12 cellular contexts compared by ENCODE assay signal in genomic region chr18:35467624-35468016, GRCh38.
A peak's percentile ranks its signal among the peaks of the same experiment; 100 is the strongest.
DNase-seq lines count a peak whose midpoint lies in the region; ATAC-seq and TF ChIP-seq lines count a peak whose summit lies in the region.
"Had no signal": no experiment of that assay in that cellular context is flagged by ENCODE, and none has a peak within 500 bp of the region (broad histone marks: within the 10 kb centered on the region; RNA-seq: fewer than 3 reads in every experiment).

No MANE protein-coding gene starts in this region.

- H3K4me3 Mint-ChIP-seq in activated T-cell treated with anti-CD3 and anti-CD28 coated beads, Interleukin-2, amount 50 U/mL, for 24 hours = no peak overlapping the region
- H3K4me3 Mint-ChIP-seq in stimulated activated effector memory CD8-positive, alpha-beta T cell treated with anti-CD3 and anti-CD28 coated beads, Interleukin-12 subunit alpha, Interleukin-12 subunit beta, amount 100 ng/mL, for 72 hours = no peak overlapping the region
- H3K4me3 Mint-ChIP-seq: activated CD4-positive, alpha-beta T cell treated with anti-CD3 and anti-CD28 coated beads, Interleukin-2, amount 10 ng/mL, durations not matched to agents 7 days and 5 days; HFFc6 had no signal

- no peaks in the 10 kb centered on the region for H3K27me3 Mint-ChIP-seq in activated T-cell treated with anti-CD3 and anti-CD28 coated beads, Interleukin-2, amount 50 U/mL, for 24 hours
- H3K27me3 Mint-ChIP-seq: activated CD4-positive, alpha-beta T cell treated with anti-CD3 and anti-CD28 coated beads, Interleukin-2, amount 10 ng/mL, durations not matched to agents 7 days and 5 days had no signal

- no peaks in the 10 kb centered on the region for H3K9me3 Mint-ChIP-seq in activated T-cell treated with anti-CD3 and anti-CD28 coated beads, Interleukin-2, amount 50 U/mL, for 24 hours
- no peaks in the 10 kb centered on the region for H3K9me3 Mint-ChIP-seq in stimulated activated effector memory CD8-positive, alpha-beta T cell treated with anti-CD3 and anti-CD28 coated beads, Interleukin-12 subunit alpha, Interleukin-12 subunit beta, amount 100 ng/mL, for 72 hours
- H3K9me3 Mint-ChIP-seq: activated CD4-positive, alpha-beta T cell treated with anti-CD3 and anti-CD28 coated beads, Interleukin-2, amount 10 ng/mL, durations not matched to agents 7 days and 5 days; HFFc6 had no signal

- no peak overlapping the region for H3K27ac Mint-ChIP-seq in activated T-cell treated with anti-CD3 and anti-CD28 coated beads, Interleukin-2, amount 50 U/mL, for 24 hours
- no peak overlapping the region for H3K27ac Mint-ChIP-seq in stimulated activated effector memory CD8-positive, alpha-beta T cell treated with anti-CD3 and anti-CD28 coated beads, Interleukin-12 subunit alpha, Interleukin-12 subunit beta, amount 100 ng/mL, for 72 hours
- H3K27ac Mint-ChIP-seq: activated CD4-positive, alpha-beta T cell treated with anti-CD3 and anti-CD28 coated beads, Interleukin-2, amount 10 ng/mL, durations not matched to agents 7 days and 5 days; HFFc6 had no signal

- DNase-seq in GM10266 (ENCODE audit: extremely low spot score) (peak; percentile 40), UCSD-AML1 (lab: John Stamatoyannopoulos, UW; ENCODE audit: unreplicated experiment) (peak; percentile 69), OCI-M1 (lab: John Stamatoyannopoulos, UW) (no peak), NCI-H1048 (lab: John Stamatoyannopoulos, UW) (no peak)
- DNase-seq in activated T-cell treated with anti-CD3 and anti-CD28 coated beads, Interleukin-2, amount 50 U/mL, for 24 hours = no peak
- no peak for DNase-seq in stimulated activated effector memory CD8-positive, alpha-beta T cell treated with anti-CD3 and anti-CD28 coated beads, Interleukin-12 subunit alpha, Interleukin-12 subunit beta, amount 100 ng/mL, for 72 hours (ENCODE audit: low spot score in 2 of 2)
- DNase-seq: activated CD4-positive, alpha-beta T cell treated with anti-CD3 and anti-CD28 coated beads, Interleukin-2, amount 10 ng/mL, durations not matched to agents 7 days and 5 days; COR-L47; HFFc6; NCI-H774 had no signal

- H3K4me1 Mint-ChIP-seq in activated T-cell treated with anti-CD3 and anti-CD28 coated beads, Interleukin-2, amount 50 U/mL, for 24 hours (ENCODE audit: low read depth) = peaks cover 1% of the 10 kb centered on the region
- peaks cover 6% of the 10 kb centered on the region for H3K4me1 Mint-ChIP-seq in stimulated activated effector memory CD8-positive, alpha-beta T cell treated with anti-CD3 and anti-CD28 coated beads, Interleukin-12 subunit alpha, Interleukin-12 subunit beta, amount 100 ng/mL, for 72 hours
- H3K4me1 Mint-ChIP-seq: activated CD4-positive, alpha-beta T cell treated with anti-CD3 and anti-CD28 coated beads, Interleukin-2, amount 10 ng/mL, durations not matched to agents 7 days and 5 days had no signal

- peaks cover 53% of the 10 kb centered on the region for H3K36me3 Mint-ChIP-seq in activated T-cell treated with anti-CD3 and anti-CD28 coated beads, Interleukin-2, amount 50 U/mL, for 24 hours (ENCODE audit: low read depth)
- H3K36me3 Mint-ChIP-seq in stimulated activated effector memory CD8-positive, alpha-beta T cell treated with anti-CD3 and anti-CD28 coated beads, Interleukin-12 subunit alpha, Interleukin-12 subunit beta, amount 100 ng/mL, for 72 hours = peaks cover 10% of the 10 kb centered on the region

- no peak for TF ChIP-seq CTCF in GM10266 (IDR thresholded peaks at IDR 0.05; ENCODE audit: control insufficient read depth, insufficient read depth, low read depth, missing control alignments)

- ATAC-seq in GM21381 (IDR thresholded peaks at IDR 0.05; ENCODE audit: unreplicated experiment) = peak; percentile 85
- ATAC-seq in HG03342 (IDR thresholded peaks at IDR 0.05; ENCODE audit: unreplicated experiment) = peak; percentile 78
- ATAC-seq in stimulated activated effector memory CD8-positive, alpha-beta T cell treated with anti-CD3 and anti-CD28 coated beads, Interleukin-12 subunit alpha, Interleukin-12 subunit beta, amount 100 ng/mL, for 72 hours = no peak

Comparison
In these comparisons a context has a peak if more than half of its experiments do, and no peak if none do; other contexts are left out.
1. DNase-seq: peak in GM10266 (single experiment) and UCSD-AML1 (single experiment); none in OCI-M1 (single experiment), activated T-cell treated with anti-CD3 and anti-CD28 coated beads, Interleukin-2, amount 50 U/mL, for 24 hours (single experiment), NCI-H1048 (single experiment) and stimulated activated effector memory CD8-positive, alpha-beta T cell treated with anti-CD3 and anti-CD28 coated beads, Interleukin-12 subunit alpha, Interleukin-12 subunit beta, amount 100 ng/mL, for 72 hours (0 of 2).